In genomic region chr3:14537590-14538450, GRCh38 we compare ENCODE assay signal across 1 cellular context.
TF ChIP-seq lines count a peak whose summit lies in the region.

No MANE protein-coding gene starts in this region.

TF ChIP-seq in GM12878, 131 proteins besides CTCF, POLR2A, EP300 and RAD21 (continued from another document):
- no peak for TF ChIP-seq ZBTB40 (IDR thresholded peaks at IDR 0.05; ENCODE audit: borderline replicate concordance)
